Comparison of ENCODE assay signal across 23 cellular contexts in the genomic region with DNA sequence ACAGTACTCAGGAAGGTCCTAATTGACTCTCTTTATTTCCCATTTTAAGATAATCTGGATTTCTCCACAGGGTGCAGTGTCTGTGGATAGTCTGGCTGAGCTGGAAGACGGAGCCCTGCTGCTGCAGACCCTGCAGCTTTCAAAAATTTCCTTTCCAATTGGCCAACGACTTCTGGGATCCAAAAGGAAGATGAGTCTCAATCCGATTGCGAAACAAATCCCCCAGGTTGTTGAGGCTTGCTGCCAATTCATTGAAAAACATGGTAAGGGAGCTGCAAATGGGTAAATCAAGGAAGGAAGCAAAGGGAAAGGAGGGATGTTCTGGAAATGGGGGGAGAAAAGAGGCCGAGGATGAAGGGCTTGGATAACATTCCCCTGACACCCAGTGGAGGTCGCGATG. TPM values are rescaled to one million over a fixed set of nuclear protein-coding genes. Genes with fewer than 3 reads are reported as not detected.
"Had no signal": no experiment of that assay in that cellular context is flagged by ENCODE, and none has a peak within 500 bp of the region (broad histone marks: within the 10 kb centered on the region; RNA-seq: fewer than 3 reads in every experiment).

No MANE protein-coding gene starts in this region.

- H3K4me1 ChIP-seq: body of pancreas, SJSA1 had no signal

- ATAC-seq: activated CD8-positive, alpha-beta memory T cell treated with anti-CD3 and anti-CD28 coated beads, Interleukin-2, amount 10 ng/mL, durations not matched to agents 7 days and 5 days; body of pancreas; SK-N-SH treated with all-trans-retinoic acid at 6 μM for 48 hours had no signal

- H3K4me3 Mint-ChIP-seq: activated CD8-positive, alpha-beta memory T cell treated with anti-CD3 and anti-CD28 coated beads, Interleukin-2, amount 10 ng/mL, durations not matched to agents 7 days and 5 days; activated naive CD4-positive, alpha-beta T cell treated with anti-CD3 and anti-CD28 coated beads, Interleukin-2, amount 50 U/mL, for 24 hours; activated T-cell treated with anti-CD3 and anti-CD28 coated beads, Interleukin-2, amount 50 U/mL, for 24 hours; activated T-helper 1 cell treated with anti-CD3 and anti-CD28 coated beads, Interleukin-12 subunit alpha, Interleukin-12 subunit beta, Interleukin-2, Interleukin-4 antibody, amounts not matched to agents 30 ng/mL and 10 ng/mL and 1 ng/mL, durations not matched to agents 14 hours and 24 hours and 36 hours; T-helper 1 cell treated with Interleukin-12 subunit alpha and Interleukin-12 subunit beta and Interleukin-4 antibody, amounts not matched to agents 30 μg/mL and 1 μg/mL, for 36 hours had no signal

- H3K36me3 ChIP-seq: SJSA1 had no signal

- H3K4me3 ChIP-seq: body of pancreas, SJSA1 had no signal

- H3K4me1 Mint-ChIP-seq: activated naive CD4-positive, alpha-beta T cell treated with anti-CD3 and anti-CD28 coated beads, Interleukin-2, amount 50 U/mL, for 24 hours had no signal

- DNase-seq: activated CD4-positive, alpha-beta T cell treated with anti-CD3 and anti-CD28 coated beads for 48 hours; activated CD4-positive, alpha-beta T cell treated with anti-CD3 and anti-CD28 coated beads, Interleukin-2, amount 50 U/mL, for 48 hours; activated CD4-positive, CD25-positive, alpha-beta regulatory T cell treated with anti-CD3 and anti-CD28 coated beads, Interleukin-2, amount 50 U/mL, for 72 hours; activated CD8-positive, alpha-beta memory T cell treated with anti-CD3 and anti-CD28 coated beads, Interleukin-2, amount 10 ng/mL, durations not matched to agents 7 days and 5 days; activated effector memory CD4-positive, alpha-beta T cell treated with Interleukin-2 at 50 U/mL for 16 hours; activated naive CD4-positive, alpha-beta T cell; activated T-cell treated with anti-CD3 and anti-CD28 coated beads, Interleukin-2, amount 50 U/mL, for 24 hours; aorta; body of pancreas; MM.1S; NCI-H1105; NCI-H1436; NCI-H187; NCI-H2081; NCI-H510A treated with DMSO at 0.1 percent for 48 hours; NCI-H69; SHP77 had no signal

- H3K27ac Mint-ChIP-seq: activated CD8-positive, alpha-beta memory T cell treated with anti-CD3 and anti-CD28 coated beads, Interleukin-2, amount 10 ng/mL, durations not matched to agents 7 days and 5 days; activated naive CD4-positive, alpha-beta T cell treated with anti-CD3 and anti-CD28 coated beads, Interleukin-2, amount 50 U/mL, for 24 hours; activated T-cell treated with anti-CD3 and anti-CD28 coated beads, Interleukin-2, amount 50 U/mL, for 24 hours; activated T-helper 1 cell treated with anti-CD3 and anti-CD28 coated beads, Interleukin-12 subunit alpha, Interleukin-12 subunit beta, Interleukin-2, Interleukin-4 antibody, amounts not matched to agents 30 ng/mL and 10 ng/mL and 1 ng/mL, durations not matched to agents 14 hours and 24 hours and 36 hours; T-helper 1 cell treated with Interleukin-12 subunit alpha and Interleukin-12 subunit beta and Interleukin-4 antibody, amounts not matched to agents 30 μg/mL and 1 μg/mL, for 36 hours had no signal

- H3K36me3 Mint-ChIP-seq: activated naive CD4-positive, alpha-beta T cell treated with anti-CD3 and anti-CD28 coated beads, Interleukin-2, amount 50 U/mL, for 24 hours had no signal

- H3K27ac ChIP-seq: body of pancreas, SJSA1 had no signal

- H3K9me3 ChIP-seq: body of pancreas, SJSA1 had no signal

- H3K9me3 Mint-ChIP-seq: activated naive CD4-positive, alpha-beta T cell treated with anti-CD3 and anti-CD28 coated beads, Interleukin-2, amount 50 U/mL, for 24 hours; activated T-cell treated with anti-CD3 and anti-CD28 coated beads, Interleukin-2, amount 50 U/mL, for 24 hours; activated T-helper 1 cell treated with anti-CD3 and anti-CD28 coated beads, Interleukin-12 subunit alpha, Interleukin-12 subunit beta, Interleukin-2, Interleukin-4 antibody, amounts not matched to agents 30 ng/mL and 10 ng/mL and 1 ng/mL, durations not matched to agents 14 hours and 24 hours and 36 hours; T-helper 1 cell treated with Interleukin-12 subunit alpha and Interleukin-12 subunit beta and Interleukin-4 antibody, amounts not matched to agents 30 μg/mL and 1 μg/mL, for 36 hours had no signal

- H3K27me3 ChIP-seq: body of pancreas, SJSA1 had no signal

RNA-seq across cellular contexts. Expression of a gene that starts 26.0 kb away (rescaled TPM):
- total RNA-seq: activated CD8-positive, alpha-beta memory T cell treated with anti-CD3 and anti-CD28 coated beads, Interleukin-2, amount 10 ng/mL, durations not matched to agents 7 days and 5 days; activated T-helper 1 cell treated with anti-CD3 and anti-CD28 coated beads, Interleukin-12 subunit alpha, Interleukin-12 subunit beta, Interleukin-2, Interleukin-4 antibody, amounts not matched to agents 30 ng/mL and 10 ng/mL and 1 ng/mL, durations not matched to agents 14 hours and 24 hours and 36 hours; aorta; body of pancreas; bronchial epithelial cell; SJSA1 had no signal
